In genomic region chr17:28113269-28113668, GRCh38 we compare ENCODE assay signal across 20 cellular contexts.
DNase-seq lines count a peak whose midpoint lies in the region; ATAC-seq and TF ChIP-seq lines count a peak whose summit lies in the region.
"Had no signal": no experiment of that assay in that cellular context is flagged by ENCODE, and none has a peak within 500 bp of the region (broad histone marks: within the 10 kb centered on the region; RNA-seq: fewer than 3 reads in every experiment).

No MANE protein-coding gene starts in this region.

- H3K4me1 ChIP-seq in left ventricle myocardium inferior: peaks cover 42% of the 10 kb centered on the region
- H3K4me1 ChIP-seq in adipocyte (ENCODE audit: control insufficient read depth, insufficient read depth, low read length): peaks cover 22% of the 10 kb centered on the region
- H3K4me1 ChIP-seq in right lobe of liver: peaks cover 0 to 14% (median 2%) of the 10 kb centered on the region in 4 donors
- H3K4me1 ChIP-seq: BE2C had no signal

- H3K4me3 ChIP-seq in left ventricle myocardium inferior (no peak overlapping the region), adipocyte (ENCODE audit: low read length) (peak overlapping the region; percentile 52), right lobe of liver (no peak overlapping the region)
- H3K4me3 ChIP-seq: PC-9 had no signal

- H3K9me3 ChIP-seq in left ventricle myocardium inferior (replicated peaks) (peaks cover 11% of the 10 kb centered on the region), adipocyte (ENCODE audit: control insufficient read depth, low read length) (no peaks in the 10 kb centered on the region), right lobe of liver (no peaks in the 10 kb centered on the region)
- H3K9me3 ChIP-seq: BE2C had no signal

- intact Hi-C loops in left ventricle myocardium inferior (cut with micrococcal nuclease): no loop called here
- intact Hi-C loops in left cardiac atrium (cut with DNase I): no loop called here
- intact Hi-C loops in right lobe of liver (cut with DNase I): no loop called here

- H3K36me3 ChIP-seq in left ventricle myocardium inferior: no peaks in the 10 kb centered on the region
- H3K36me3 ChIP-seq in adipocyte (ENCODE audit: control insufficient read depth, insufficient read depth, low read length, severe bottlenecking): no peaks in the 10 kb centered on the region
- H3K36me3 ChIP-seq in right lobe of liver: no peaks in the 10 kb centered on the region
- H3K36me3 ChIP-seq: BE2C had no signal

- DNase-seq in left ventricle myocardium inferior (no peak), left cardiac atrium (no peak), adipocyte (ENCODE audit: low read depth) (no peak), foreskin melanocyte (peak; percentile 50), right lobe of liver (no peak), HT-29 (ENCODE audit: low spot score) (no peak), activated T-cell treated with anti-CD3 and anti-CD28 coated beads for 4 hours (no peak), MV-4-11 (lab: John Stamatoyannopoulos, UW) (no peak)
- DNase-seq: BE2C; CD4-positive, CD25-positive, alpha-beta regulatory T cell; COR-L47; DMS 273 treated with DMSO at 0.1 percent for 48 hours; DND-41; KG1; NCI-H1417 treated with DMSO at 0.1 percent for 48 hours; NCI-H187 treated with DMSO at 0.1 percent for 48 hours; NCI-H2227 treated with DMSO at 0.1 percent for 48 hours; NCI-H524; PC-9 had no signal

- no peaks in the 10 kb centered on the region for H3K27me3 ChIP-seq in left ventricle myocardium inferior (ENCODE audit: low read depth)
- no peaks in the 10 kb centered on the region for H3K27me3 ChIP-seq in adipocyte (replicated peaks; ENCODE audit: control insufficient read depth, insufficient read depth, low read length)
- H3K27me3 ChIP-seq in right lobe of liver: no peaks in the 10 kb centered on the region
- H3K27me3 ChIP-seq: BE2C had no signal

- no peak for TF ChIP-seq POLR2A in right lobe of liver (IDR thresholded peaks at IDR 0.05)

- H3K9ac ChIP-seq in adipocyte (ENCODE audit: low read length): peak overlapping the region; percentile 43

- peak overlapping the region; percentile 73 for H3K27ac ChIP-seq in left ventricle myocardium inferior (replicated peaks)
- H3K27ac ChIP-seq in right lobe of liver: no peak overlapping the region
- H3K27ac ChIP-seq: PC-9 had no signal

- no peak for ATAC-seq in left cardiac atrium
- no peak for ATAC-seq in right lobe of liver
- ATAC-seq: HCT116 had no signal

- TF ChIP-seq CTCF in left ventricle myocardium inferior (IDR thresholded peaks at IDR 0.05; ENCODE audit: borderline replicate concordance): no peak
- TF ChIP-seq CTCF in right lobe of liver (IDR thresholded peaks at IDR 0.05): no peak
